ENCODE assay signal across 17 cellular contexts in genomic region chr19:2633693-2634075, GRCh38.
A peak's percentile ranks its signal among the peaks of the same experiment; 100 is the strongest.
DNase-seq lines count a peak whose midpoint lies in the region; ATAC-seq and TF ChIP-seq lines count a peak whose summit lies in the region.
"Had no signal": no experiment of that assay in that cellular context is flagged by ENCODE, and none has a peak within 500 bp of the region (broad histone marks: within the 10 kb centered on the region; RNA-seq: fewer than 3 reads in every experiment).

No MANE protein-coding gene starts in this region.

- no peak overlapping the region for H3K27ac ChIP-seq in Karpas-422 (ENCODE audit: low read length)
- peak overlapping the region in 6 of 8 donors; percentile 76 to 97 (median 85) for H3K27ac ChIP-seq in spleen
- H3K27ac ChIP-seq: psoas muscle, SJCRH30 had no signal

- H4K20me1 ChIP-seq in Karpas-422 (ENCODE audit: insufficient read depth, low read depth, low read length): no peaks in the 10 kb centered on the region

- H3K4me1 Mint-ChIP-seq in dendritic cell treated with granulocyte-macrophage colony-stimulating factor and Interleukin-4, amounts not matched to agents 40 ng/mL and 50 ng/mL, for 4 days (ENCODE audit: low read depth): peaks cover 86% of the 10 kb centered on the region

- H3K36me3 Mint-ChIP-seq in dendritic cell treated with granulocyte-macrophage colony-stimulating factor and Interleukin-4, amounts not matched to agents 40 ng/mL and 50 ng/mL, for 4 days (ENCODE audit: low read depth): no peaks in the 10 kb centered on the region

- H3K9me3 Mint-ChIP-seq in dendritic cell treated with granulocyte-macrophage colony-stimulating factor and Interleukin-4, amounts not matched to agents 40 ng/mL and 50 ng/mL, for 4 days: peaks cover 7% of the 10 kb centered on the region

- H2AFZ ChIP-seq in Karpas-422 (ENCODE audit: low read length): no peak overlapping the region

- no peaks in the 10 kb centered on the region; the same call in 1 of the 2 replicates for H3K4me1 ChIP-seq in BE2C
- H3K4me1 ChIP-seq in Karpas-422 (ENCODE audit: low read length): peaks cover 23% of the 10 kb centered on the region
- peaks cover 10 to 98% (median 76%) of the 10 kb centered on the region in 6 donors for H3K4me1 ChIP-seq in spleen
- H3K4me1 ChIP-seq: psoas muscle, SJCRH30 had no signal

- intact Hi-C loops in dendritic cell treated with granulocyte-macrophage colony-stimulating factor and Interleukin-4, amounts not matched to agents 40 ng/mL and 50 ng/mL, for 4 days (cut with micrococcal nuclease): loop anchor here (5.0 kb wide), 1 partner anchor 156 kb away; the partner anchor contains the start of gene GADD45B
- intact Hi-C loops in spleen (cut with DNase I; ENCODE audit: low total_unique reads): no loop called here

- peak overlapping the region; percentile 20 for H3K4me3 ChIP-seq in BE2C (ENCODE audit: low read depth, low read length)
- H3K4me3 ChIP-seq in Karpas-422 (ENCODE audit: low read length): peak overlapping the region; percentile 46; the same call in 1 of the 2 replicates
- peak overlapping the region in 1 of 8 donors; percentile 46 for H3K4me3 ChIP-seq in spleen
- H3K4me3 ChIP-seq: psoas muscle, SJCRH30 had no signal

- H3K27me3 Mint-ChIP-seq in dendritic cell treated with granulocyte-macrophage colony-stimulating factor and Interleukin-4, amounts not matched to agents 40 ng/mL and 50 ng/mL, for 4 days: peaks cover 10% of the 10 kb centered on the region
- H3K27me3 Mint-ChIP-seq: stimulated activated naive CD8-positive, alpha-beta T cell treated with anti-CD3 and anti-CD28 coated beads, Interleukin-15, Interleukin-2, amounts not matched to agents 100 ng/mL and 50 ng/mL, for 24 hours had no signal

- no peaks in the 10 kb centered on the region for H3K79me2 ChIP-seq in Karpas-422 (ENCODE audit: low read length)

- H3K9ac ChIP-seq in Karpas-422 (ENCODE audit: low read length): peak overlapping the region; percentile 55

- H3K4me2 ChIP-seq in Karpas-422 (ENCODE audit: low read depth, low read length, poor library complexity, severe bottlenecking): peak overlapping the region; percentile 52

- no peak overlapping the region for H3K4me3 Mint-ChIP-seq in dendritic cell treated with granulocyte-macrophage colony-stimulating factor and Interleukin-4, amounts not matched to agents 40 ng/mL and 50 ng/mL, for 4 days
- H3K4me3 Mint-ChIP-seq: activated T-cell treated with anti-CD3 and anti-CD28 coated beads, Interleukin-2, amount 50 U/mL, for 24 hours; stimulated activated naive CD8-positive, alpha-beta T cell treated with anti-CD3 and anti-CD28 coated beads, Interleukin-15, Interleukin-2, amounts not matched to agents 100 ng/mL and 50 ng/mL, for 24 hours had no signal

- no peak for TF ChIP-seq CTCF in BE2C (IDR thresholded peaks at IDR 0.05; ENCODE audit: low read depth, low read length)
- no peak for TF ChIP-seq CTCF in spleen (IDR thresholded peaks at IDR 0.05 in 8 of 11, conservative IDR thresholded peaks at IDR 0.05 in 3 of 11)

- H3K36me3 ChIP-seq in BE2C: no peaks in the 10 kb centered on the region
- no peaks in the 10 kb centered on the region for H3K36me3 ChIP-seq in Karpas-422 (ENCODE audit: insufficient read depth, low read length)
- no peaks in the 10 kb centered on the region for H3K36me3 ChIP-seq in spleen
- H3K36me3 ChIP-seq: SJCRH30 had no signal

- no peak for ATAC-seq in GM19467 (IDR thresholded peaks at IDR 0.05; ENCODE audit: unreplicated experiment)
- ATAC-seq in HG02623 (IDR thresholded peaks at IDR 0.05; ENCODE audit: unreplicated experiment): no peak
- ATAC-seq: left colon, psoas muscle had no signal

- TF ChIP-seq POLR2A in spleen (IDR thresholded peaks at IDR 0.05): no peak

- DNase-seq in BE2C (no peak), Karpas-422 (no peak), spleen (no peak), NCI-H187 (lab: John Stamatoyannopoulos, UW) (no peak)
- DNase-seq in activated CD8-positive, alpha-beta memory T cell treated with anti-CD3 and anti-CD28 coated beads for 24 hours: no peak
- DNase-seq: activated CD4-positive, alpha-beta T cell treated with anti-CD3 and anti-CD28 coated beads, Interleukin-2, amount 50 U/mL, for 1 hour; activated T-cell treated with anti-CD3 and anti-CD28 coated beads, Interleukin-2, amount 50 U/mL, for 24 hours; central memory CD4-positive, alpha-beta T cell; GF-D8; left colon; NCI-H1436 treated with DMSO at 0.1 percent for 48 hours; psoas muscle; SJCRH30 had no signal

- H3K27me3 ChIP-seq in BE2C (peaks cover under 1% of the 10 kb centered on the region), Karpas-422 (ENCODE audit: low read length) (peaks cover 3% of the 10 kb centered on the region; the same call in 1 of the 2 replicates), spleen (replicated peaks in 1 of 7) (no peaks in the 10 kb centered on the region)
- H3K27me3 ChIP-seq: SJCRH30 had no signal

- peak overlapping the region; percentile 32 for H3K27ac Mint-ChIP-seq in dendritic cell treated with granulocyte-macrophage colony-stimulating factor and Interleukin-4, amounts not matched to agents 40 ng/mL and 50 ng/mL, for 4 days
- H3K27ac Mint-ChIP-seq: activated T-cell treated with anti-CD3 and anti-CD28 coated beads, Interleukin-2, amount 50 U/mL, for 24 hours; stimulated activated naive CD8-positive, alpha-beta T cell treated with anti-CD3 and anti-CD28 coated beads, Interleukin-15, Interleukin-2, amounts not matched to agents 100 ng/mL and 50 ng/mL, for 24 hours had no signal

- H3K9me2 ChIP-seq in Karpas-422 (replicated peaks; ENCODE audit: insufficient read depth, low read length): no peaks in the 10 kb centered on the region

- H3K9me3 ChIP-seq in BE2C: no peaks in the 10 kb centered on the region; the same call in 1 of the 2 replicates
- peaks cover 8% of the 10 kb centered on the region for H3K9me3 ChIP-seq in Karpas-422 (ENCODE audit: low read length)
- H3K9me3 ChIP-seq in spleen: peaks cover 2 to 18% (median 14%) of the 10 kb centered on the region in 8 donors

- WGBS in spleen, 5 donors: 73 to 84% (median 79%) methylated on average over 10 to 12 of the region's 12 CpGs
